ENCODE assay signal across 10 cellular contexts in genomic region chr5:111697881-111698757, GRCh38. TPM values are rescaled to one million over a fixed set of nuclear protein-coding genes. Genes with fewer than 3 reads are reported as not detected.
A peak's percentile ranks its signal among the peaks of the same experiment; 100 is the strongest.
DNase-seq lines count a peak whose midpoint lies in the region; ATAC-seq and TF ChIP-seq lines count a peak whose summit lies in the region.
"Had no signal": no experiment of that assay in that cellular context is flagged by ENCODE, and none has a peak within 500 bp of the region (broad histone marks: within the 10 kb centered on the region; RNA-seq: fewer than 3 reads in every experiment).

No MANE protein-coding gene starts in this region.

- peaks cover 11% of the 10 kb centered on the region for H3K27me3 Mint-ChIP-seq in activated T-helper 2 cell treated with anti-CD3 and anti-CD28 coated beads, Interferon-gamma antibody, Interleukin-2, Interleukin-4, amounts not matched to agents 10 μg/mL and 5 μg/mL and 100 μg/mL, durations not matched to agents 14 hours and 24 hours and 36 hours (ENCODE audit: low read depth)

- peaks cover 7% of the 10 kb centered on the region for H3K4me1 Mint-ChIP-seq in activated T-helper 2 cell treated with anti-CD3 and anti-CD28 coated beads, Interferon-gamma antibody, Interleukin-2, Interleukin-4, amounts not matched to agents 10 μg/mL and 5 μg/mL and 100 μg/mL, durations not matched to agents 14 hours and 24 hours and 36 hours (ENCODE audit: low read depth)
- H3K4me1 Mint-ChIP-seq: stimulated activated effector memory CD8-positive, alpha-beta T cell treated with anti-CD3 and anti-CD28 coated beads, Interleukin-12 subunit alpha, Interleukin-12 subunit beta, amount 100 ng/mL, for 72 hours had no signal

- no peak overlapping the region for H3K4me3 Mint-ChIP-seq in activated T-helper 2 cell treated with anti-CD3 and anti-CD28 coated beads, Interferon-gamma antibody, Interleukin-2, Interleukin-4, amounts not matched to agents 10 μg/mL and 5 μg/mL and 100 μg/mL, durations not matched to agents 14 hours and 24 hours and 36 hours (ENCODE audit: low read depth)
- H3K4me3 Mint-ChIP-seq: stimulated activated effector memory CD8-positive, alpha-beta T cell treated with anti-CD3 and anti-CD28 coated beads, Interleukin-12 subunit alpha, Interleukin-12 subunit beta, amount 100 ng/mL, for 72 hours had no signal

- peaks cover 19% of the 10 kb centered on the region for H3K4me1 ChIP-seq in lower lobe of right lung

- H3K27me3 ChIP-seq in brain microvascular endothelial cell (replicated peaks): no peaks in the 10 kb centered on the region
- H3K27me3 ChIP-seq in lower lobe of right lung (ENCODE audit: low read depth): no peaks in the 10 kb centered on the region

- H3K36me3 ChIP-seq in brain microvascular endothelial cell (replicated peaks): no peaks in the 10 kb centered on the region
- no peaks in the 10 kb centered on the region for H3K36me3 ChIP-seq in lower lobe of right lung

- DNase-seq in AG09319 (ENCODE audit: extremely low read depth, low read depth) (no peak), HFF-Myc (ENCODE audit: extremely low read depth, low read depth) (no peak), brain microvascular endothelial cell (peak; percentile 39), lower lobe of right lung (no peak), NCI-H187 treated with DMSO at 0.1 percent for 48 hours (lab: John Stamatoyannopoulos, UW) (no peak), occipital lobe (lab: John Stamatoyannopoulos, UW) (no peak), amniotic stem cell (lab: John Stamatoyannopoulos, UW) (no peak)
- no peak for DNase-seq in activated T-helper 2 cell treated with anti-CD3 and anti-CD28 coated beads, Interferon-gamma antibody, Interleukin-2, Interleukin-4, amounts not matched to agents 10 μg/mL and 5 μg/mL and 100 μg/mL, durations not matched to agents 14 hours and 24 hours and 36 hours (ENCODE audit: low spot score)
- DNase-seq: effector CD8-positive, alpha-beta T cell had no signal

- H3K9me3 ChIP-seq in lower lobe of right lung: no peaks in the 10 kb centered on the region

- no peak overlapping the region for H3K4me3 ChIP-seq in HFF-Myc (replicated peaks; ENCODE audit: low read depth, low read length)
- H3K4me3 ChIP-seq in brain microvascular endothelial cell (ENCODE audit: low read depth, low read length): no peak overlapping the region
- no peak overlapping the region for H3K4me3 ChIP-seq in lower lobe of right lung

- in situ Hi-C loops in brain microvascular endothelial cell (cut with HindIII; ENCODE audit: low pct_ligation_motif_present, low sequenced_read_pairs): no loop called here

- H3K36me3 Mint-ChIP-seq in activated T-helper 2 cell treated with anti-CD3 and anti-CD28 coated beads, Interferon-gamma antibody, Interleukin-2, Interleukin-4, amounts not matched to agents 10 μg/mL and 5 μg/mL and 100 μg/mL, durations not matched to agents 14 hours and 24 hours and 36 hours (ENCODE audit: low read depth): no peaks in the 10 kb centered on the region
- H3K36me3 Mint-ChIP-seq: stimulated activated effector memory CD8-positive, alpha-beta T cell treated with anti-CD3 and anti-CD28 coated beads, Interleukin-12 subunit alpha, Interleukin-12 subunit beta, amount 100 ng/mL, for 72 hours had no signal

- intact Hi-C loops in lower lobe of right lung (cut with DNase I): no loop called here
- intact Hi-C loops in activated T-helper 2 cell treated with anti-CD3 and anti-CD28 coated beads, Interferon-gamma antibody, Interleukin-2, Interleukin-4, amounts not matched to agents 10 μg/mL and 5 μg/mL and 100 μg/mL, durations not matched to agents 14 hours and 24 hours and 36 hours (cut with micrococcal nuclease): loop anchor here (5.0 kb wide), 1 partner anchor 146 kb away; no protein-coding TSS in a partner anchor

- no peak overlapping the region for H3K27ac Mint-ChIP-seq in activated T-helper 2 cell treated with anti-CD3 and anti-CD28 coated beads, Interferon-gamma antibody, Interleukin-2, Interleukin-4, amounts not matched to agents 10 μg/mL and 5 μg/mL and 100 μg/mL, durations not matched to agents 14 hours and 24 hours and 36 hours
- H3K27ac Mint-ChIP-seq: stimulated activated effector memory CD8-positive, alpha-beta T cell treated with anti-CD3 and anti-CD28 coated beads, Interleukin-12 subunit alpha, Interleukin-12 subunit beta, amount 100 ng/mL, for 72 hours had no signal

- no peaks in the 10 kb centered on the region for H3K9me3 Mint-ChIP-seq in activated T-helper 2 cell treated with anti-CD3 and anti-CD28 coated beads, Interferon-gamma antibody, Interleukin-2, Interleukin-4, amounts not matched to agents 10 μg/mL and 5 μg/mL and 100 μg/mL, durations not matched to agents 14 hours and 24 hours and 36 hours
- H3K9me3 Mint-ChIP-seq: stimulated activated effector memory CD8-positive, alpha-beta T cell treated with anti-CD3 and anti-CD28 coated beads, Interleukin-12 subunit alpha, Interleukin-12 subunit beta, amount 100 ng/mL, for 72 hours had no signal

- TF ChIP-seq CTCF in AG09319 (IDR thresholded peaks at IDR 0.05; ENCODE audit: low read depth, low read length) (peak; percentile 31), HFF-Myc (IDR thresholded peaks at IDR 0.05; ENCODE audit: low read depth, low read length, missing control alignments) (peak; percentile 41), brain microvascular endothelial cell (IDR thresholded peaks at IDR 0.05; ENCODE audit: low read depth, low read length, missing control alignments) (peak; percentile 66), lower lobe of right lung (IDR thresholded peaks at IDR 0.05) (peak; percentile 10)

- H3K27ac ChIP-seq in brain microvascular endothelial cell (no peak overlapping the region), lower lobe of right lung (no peak overlapping the region)

- peak; percentile 66 to 82 for ATAC-seq in lower lobe of right lung
- ATAC-seq: stimulated activated effector memory CD8-positive, alpha-beta T cell treated with anti-CD3 and anti-CD28 coated beads, Interleukin-12 subunit alpha, Interleukin-12 subunit beta, amount 100 ng/mL, for 72 hours had no signal

RNA-seq across cellular contexts. Expression of gene NREP, which starts 58.9 kb away (rescaled TPM):
- total RNA-seq in lower lobe of right lung (21.6 TPM), occipital lobe (685 TPM)
- total RNA-seq in activated T-helper 2 cell treated with anti-CD3 and anti-CD28 coated beads, Interferon-gamma antibody, Interleukin-2, Interleukin-4, amounts not matched to agents 10 μg/mL and 5 μg/mL and 100 μg/mL, durations not matched to agents 14 hours and 24 hours and 36 hours: 34.9 and 35.3 TPM in 2 replicates

Comparison
In these comparisons a context has a peak if more than half of its experiments do, and no peak if none do; other contexts are left out.
1. CTCF ChIP-seq: peak in every context shown above with its lines; median percentile 66 in brain microvascular endothelial cell; 41 in HFF-Myc; 31 in AG09319; 10 in lower lobe of right lung.
2. RNA of gene NREP, which starts 58.9 kb away (total RNA-seq): 685 TPM in occipital lobe (single experiment); 34.9 to 35.3 TPM in activated T-helper 2 cell treated with anti-CD3 and anti-CD28 coated beads, Interferon-gamma antibody, Interleukin-2, Interleukin-4, amounts not matched to agents 10 μg/mL and 5 μg/mL and 100 μg/mL, durations not matched to agents 14 hours and 24 hours and 36 hours and 21.6 TPM in lower lobe of right lung (single experiment); every median in the first group is over 10 times any median in the second.